Comparison of ENCODE assay signal across 25 cellular contexts in genomic region chr10:45058580-45058979, GRCh38. TPM values are rescaled to one million over a fixed set of nuclear protein-coding genes. Genes with fewer than 3 reads are reported as not detected.
DNase-seq lines count a peak whose midpoint lies in the region; ATAC-seq and TF ChIP-seq lines count a peak whose summit lies in the region.
"Had no signal": no experiment of that assay in that cellular context is flagged by ENCODE, and none has a peak within 500 bp of the region (broad histone marks: within the 10 kb centered on the region; RNA-seq: fewer than 3 reads in every experiment).

No MANE protein-coding gene starts in this region.

- H3K27ac ChIP-seq in mammary epithelial cell (ENCODE audit: insufficient read depth, low read depth, low read length) (no peak overlapping the region), breast epithelium (no peak overlapping the region), PC-3 (ENCODE audit: low read length) (no peak overlapping the region), Peyer's patch (no peak overlapping the region)
- H3K27ac ChIP-seq: C4-2B, colonic mucosa, PC-9, tibial artery, VCaP had no signal

- H3K27me3 ChIP-seq in mammary epithelial cell (ENCODE audit: insufficient read depth, low read length) (no peaks in the 10 kb centered on the region), breast epithelium (no peaks in the 10 kb centered on the region), PC-3 (ENCODE audit: low read length) (peaks cover 31% of the 10 kb centered on the region), Peyer's patch (no peaks in the 10 kb centered on the region)
- H3K27me3 ChIP-seq: colonic mucosa, tibial artery had no signal

- in situ Hi-C loops in mammary epithelial cell (cut with MboI; ENCODE audit: low sequenced_read_pairs in 2 of 2), result no loop called here

- BruUV-seq in mammary epithelial cell (replicated peaks; lab: Mats Ljungman, UMichigan), result no TSS peak
- BruUV-seq in PC-3 (replicated peaks; lab: Mats Ljungman, UMichigan), result no TSS peak

- H3K79me2 ChIP-seq in mammary epithelial cell (ENCODE audit: insufficient read depth, low read length), result no peaks in the 10 kb centered on the region
- H3K79me2 ChIP-seq in PC-3 (ENCODE audit: low read length), result no peaks in the 10 kb centered on the region

- no peak for TF ChIP-seq POLR2A in breast epithelium (IDR thresholded peaks at IDR 0.05)
- TF ChIP-seq POLR2A in Peyer's patch (IDR thresholded peaks at IDR 0.05), result no peak

- DNase-seq in mammary epithelial cell (peak; percentile 39), breast epithelium (ENCODE audit: low spot score in 2 of 2) (no peak), PC-3 (peak; percentile 32), epithelial cell of esophagus (ENCODE audit: low read depth) (peak; percentile 60), Peyer's patch (no peak)
- DNase-seq: 8988T; activated CD4-positive, alpha-beta memory T cell treated with anti-CD3 and anti-CD28 coated beads for 36 hours; activated naive CD4-positive, alpha-beta T cell treated with anti-CD3 and anti-CD28 coated beads, Interleukin-2, amount 50 U/mL, for 16 hours; activated T-cell treated with anti-CD3 and anti-CD28 coated beads, Interleukin-2, amount 50 U/mL, for 1 hour; colonic mucosa; glutamatergic neuron; HFFc6; MM.1S; NCI-H2029 treated with DMSO at 0.1 percent for 48 hours; NCI-H510A treated with DMSO at 0.1 percent for 48 hours; PC-9; stimulated activated CD4-positive, alpha-beta T cell treated with anti-CD3 and anti-CD28 coated beads, Interleukin-12 subunit alpha, Interleukin-12 subunit beta, amount 100 ng/mL, for 4 hours; stimulated activated naive B cell treated with anti-CD40 and anti-IgM and Interleukin-4, amounts not matched to agents 10 μg/mL and 1 μg/mL and 100 μg/mL, for 72 hours; SW 1271; tibial artery had no signal

- H3K9ac ChIP-seq in mammary epithelial cell (ENCODE audit: insufficient read depth, low read length) (no peak overlapping the region), PC-3 (ENCODE audit: low read length) (no peak overlapping the region)

- no peak for TF ChIP-seq CTCF in mammary epithelial cell (conservative IDR thresholded peaks at IDR 0.05 in 1 of 2, IDR thresholded peaks at IDR 0.05 in 1 of 2; ENCODE audit: extremely low read depth in 1 of 2, insufficient read depth in 1 of 2, low read depth in 1 of 2, low read length in 2 of 2)
- no peak for TF ChIP-seq CTCF in breast epithelium (IDR thresholded peaks at IDR 0.05)
- TF ChIP-seq CTCF in PC-3 (conservative IDR thresholded peaks at IDR 0.05; ENCODE audit: low read depth, low read length), result no peak
- no peak for TF ChIP-seq CTCF in epithelial cell of esophagus (IDR thresholded peaks at IDR 0.05; ENCODE audit: insufficient read depth, low read depth, low read length, missing control alignments)
- TF ChIP-seq CTCF in Peyer's patch (IDR thresholded peaks at IDR 0.05), result no peak

- CTCF ChIA-PET in mammary epithelial cell (lab: Charles Lee; ENCODE audit: low non-redundant PET) (interaction anchor here (0.6 kb wide), 1 partner anchor 65 kb away, joined by 4 read pairs; no protein-coding TSS in a partner anchor), PC-3 (lab: Charles Lee) (interaction anchor here (0.6 kb wide), 1 partner anchor 54 kb away, joined by 3 read pairs; no protein-coding TSS in a partner anchor)

- no peaks in the 10 kb centered on the region for H3F3A ChIP-seq in PC-3 (ENCODE audit: low read length, unreplicated experiment)

- no peak overlapping the region for H3K4me2 ChIP-seq in mammary epithelial cell (ENCODE audit: insufficient read depth, low read depth, low read length)
- H3K4me2 ChIP-seq in PC-3 (ENCODE audit: low read length), result no peak overlapping the region
- H3K4me2 ChIP-seq: PC-9 had no signal

- H3K4me3 ChIP-seq in mammary epithelial cell (replicated peaks in 1 of 3; ENCODE audit: insufficient read depth in 1 of 3, low read depth in 2 of 3, low read length in 3 of 3), result no peak overlapping the region
- H3K4me3 ChIP-seq in breast epithelium, result no peak overlapping the region
- H3K4me3 ChIP-seq in PC-3 (ENCODE audit: low read length), result no peak overlapping the region
- H3K4me3 ChIP-seq in epithelial cell of esophagus (ENCODE audit: low read length), result no peak overlapping the region
- H3K4me3 ChIP-seq in Peyer's patch, result no peak overlapping the region
- H3K4me3 ChIP-seq: colonic mucosa, PC-9, tibial artery had no signal

- H3K9me3 ChIP-seq in mammary epithelial cell (replicated peaks; ENCODE audit: insufficient read depth, low read length), result no peaks in the 10 kb centered on the region
- H3K9me3 ChIP-seq in breast epithelium, result no peaks in the 10 kb centered on the region
- no peaks in the 10 kb centered on the region for H3K9me3 ChIP-seq in PC-3 (ENCODE audit: low read length)
- H3K9me3 ChIP-seq in Peyer's patch, result no peaks in the 10 kb centered on the region
- H3K9me3 ChIP-seq: colonic mucosa, tibial artery had no signal

- intact Hi-C loops in mammary epithelial cell (cut with micrococcal nuclease), result no loop called here
- intact Hi-C loops in breast epithelium (cut with DNase I; ENCODE audit: low total_unique reads), result no loop called here
- intact Hi-C loops in PC-3 (cut with micrococcal nuclease), result no loop called here

- H2AFZ ChIP-seq in mammary epithelial cell (ENCODE audit: low read depth, low read length) (peak overlapping the region; percentile 32), PC-3 (ENCODE audit: low read length) (no peak overlapping the region)
- H2AFZ ChIP-seq: PC-9 had no signal

- no peaks in the 10 kb centered on the region for H3K9me2 ChIP-seq in PC-3 (replicated peaks; ENCODE audit: low read length)

- no peaks in the 10 kb centered on the region for H4K20me1 ChIP-seq in mammary epithelial cell (ENCODE audit: insufficient read depth, low read length)
- H4K20me1 ChIP-seq in PC-3 (ENCODE audit: low read length), result no peaks in the 10 kb centered on the region

- dilution Hi-C loops in mammary epithelial cell (cut with HindIII; ENCODE audit: low sequenced_read_pairs), result no loop called here

- H3K4me1 ChIP-seq in mammary epithelial cell (ENCODE audit: insufficient read depth, low read length) (peaks cover 22% of the 10 kb centered on the region), breast epithelium (no peaks in the 10 kb centered on the region), PC-3 (ENCODE audit: insufficient read depth, low read length) (no peaks in the 10 kb centered on the region), Peyer's patch (no peaks in the 10 kb centered on the region)
- H3K4me1 ChIP-seq: colonic mucosa, tibial artery had no signal

- WGBS in mammary epithelial cell (ENCODE audit: low coverage, missing lambda C conversion rate), result 90% methylated on average over 1 of the region's 1 CpG

- POLR2A ChIA-PET in PC-3 (lab: Charles Lee; ENCODE audit: unreplicated experiment), result no interaction called here

- no peak for ATAC-seq in PC-3
- ATAC-seq in GM19328 (IDR thresholded peaks at IDR 0.05; ENCODE audit: unreplicated experiment), result no peak
- no peak for ATAC-seq in HG02798 (IDR thresholded peaks at IDR 0.05; ENCODE audit: poor library complexity, unreplicated experiment)
- ATAC-seq in HG03095 (IDR thresholded peaks at IDR 0.05; ENCODE audit: unreplicated experiment), result no peak
- ATAC-seq: stimulated activated naive B cell treated with anti-CD40 and anti-IgM and Interleukin-4, amounts not matched to agents 10 μg/mL and 1 μg/mL and 100 μg/mL, for 72 hours had no signal

- H3K36me3 ChIP-seq in mammary epithelial cell (ENCODE audit: insufficient read depth, low read length) (no peaks in the 10 kb centered on the region), breast epithelium (no peaks in the 10 kb centered on the region), PC-3 (ENCODE audit: low read depth, low read length) (no peaks in the 10 kb centered on the region), Peyer's patch (no peaks in the 10 kb centered on the region)
- H3K36me3 ChIP-seq: colonic mucosa, tibial artery had no signal

RNA-seq across cellular contexts. Expression of gene ZNF22, which starts 57.9 kb away (rescaled TPM):
- total RNA-seq in mammary epithelial cell (1 to 10 TPM; 7.2 to 7.7 TPM), breast epithelium (10 to 100 TPM; 32.0 to 54.1 (median 34.2) TPM), PC-3 (2014; rRNA removed) (17.6 and 24.8 TPM in 2 replicates), Peyer's patch (10 to 100 TPM in 1 of 4 donors, 1 to 10 TPM in 3; 4.7 to 19.0 (median 8.0) TPM)
- 2.7 TPM for polyA plus RNA-seq in mammary epithelial cell
- 1.9 TPM for polyA minus RNA-seq in mammary epithelial cell

Comparison
In these comparisons a context has a peak if more than half of its experiments do, and no peak if none do; other contexts are left out.
1. DNase-seq: peak in mammary epithelial cell (single experiment), PC-3 (single experiment) and epithelial cell of esophagus (single experiment); none in breast epithelium (0 of 2) and Peyer's patch (0 of 3).